In the genomic region with DNA sequence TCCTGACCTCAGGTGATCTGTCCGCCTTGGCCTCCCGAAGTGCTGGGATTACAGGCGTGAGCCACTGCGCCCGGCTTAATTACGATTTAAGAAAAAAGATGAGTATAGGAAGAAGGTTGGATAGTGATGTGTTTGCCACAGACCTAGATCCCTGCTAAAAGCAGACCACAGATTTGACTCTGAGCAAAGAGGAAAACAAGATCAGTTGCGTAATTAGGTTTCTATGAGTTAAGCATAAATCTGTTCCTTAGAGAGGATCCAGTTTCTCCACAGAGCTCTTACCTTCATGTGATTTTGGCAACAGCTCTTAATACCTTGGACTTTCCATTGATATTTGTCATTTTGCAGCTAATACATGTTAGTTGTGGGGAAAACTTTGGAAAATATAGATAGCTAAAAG, we compare ENCODE assay signal across 31 cellular contexts. TPM values are rescaled to one million over a fixed set of nuclear protein-coding genes. Genes with fewer than 3 reads are reported as not detected.
"Had no signal": no experiment of that assay in that cellular context is flagged by ENCODE, and none has a peak within 500 bp of the region (broad histone marks: within the 10 kb centered on the region; RNA-seq: fewer than 3 reads in every experiment).

No MANE protein-coding gene starts in this region.

- H3K27ac Mint-ChIP-seq: activated naive CD4-positive, alpha-beta T cell treated with anti-CD3 and anti-CD28 coated beads, Interleukin-2, amount 10 ng/mL, durations not matched to agents 7 days and 5 days; activated naive CD8-positive, alpha-beta T cell treated with anti-CD3 and anti-CD28 coated beads, Interleukin-2, amount 10 ng/mL, durations not matched to agents 7 days and 5 days; immature natural killer cell; nephron progenitor cell; stimulated activated naive B cell treated with anti-CD40 and anti-IgM and Interleukin-4, amounts not matched to agents 10 μg/mL and 1 μg/mL and 100 μg/mL, for 72 hours; T-helper 2 cell treated with Interferon-gamma antibody and Interleukin-4, amounts not matched to agents 5 μg/mL and 100 μg/mL, for 36 hours had no signal

- H3K4me3 ChIP-seq: heart left ventricle, prostate gland, sigmoid colon, smooth muscle cell, suprapubic skin, tibial artery had no signal

- H3K9me3 Mint-ChIP-seq: activated naive CD4-positive, alpha-beta T cell treated with anti-CD3 and anti-CD28 coated beads, Interleukin-2, amount 10 ng/mL, durations not matched to agents 7 days and 5 days; immature natural killer cell; naive B cell; nephron progenitor cell; stimulated activated naive B cell treated with anti-CD40 and anti-IgM and Interleukin-4, amounts not matched to agents 10 μg/mL and 1 μg/mL and 100 μg/mL, for 72 hours; T-helper 2 cell treated with Interferon-gamma antibody and Interleukin-4, amounts not matched to agents 5 μg/mL and 100 μg/mL, for 36 hours had no signal

- DNase-seq: activated CD4-positive, alpha-beta T cell treated with anti-CD3 and anti-CD28 coated beads for 48 hours; activated CD4-positive, alpha-beta T cell treated with anti-CD3 and anti-CD28 coated beads, Interleukin-2, amount 50 U/mL, for 48 hours; activated CD8-positive, alpha-beta memory T cell treated with anti-CD3 and anti-CD28 coated beads for 24 hours; activated CD8-positive, alpha-beta memory T cell treated with anti-CD3 and anti-CD28 coated beads, Interleukin-2, amount 50 U/mL, for 4 hours; activated gamma-delta T cell; activated naive CD4-positive, alpha-beta T cell treated with anti-CD3 and anti-CD28 coated beads, Interleukin-2, amount 10 ng/mL, durations not matched to agents 7 days and 5 days; activated naive CD8-positive, alpha-beta T cell treated with anti-CD3 and anti-CD28 coated beads, Interleukin-2, amount 10 ng/mL, durations not matched to agents 7 days and 5 days; activated T-cell treated with anti-CD3 and anti-CD28 coated beads, Interleukin-2, amount 50 U/mL, for 1 hour; amygdala; central memory CD4-positive, alpha-beta T cell; foreskin fibroblast; heart left ventricle; hypothalamus; immature natural killer cell; kidney; left colon; mammary epithelial cell; naive B cell; nephron progenitor cell; retina; sigmoid colon; stimulated activated CD4-positive, alpha-beta T cell treated with anti-CD3 and anti-CD28 coated beads, Interleukin-1b, Interleukin-23, amount 100 ng/mL, for 48 hours; stimulated activated naive B cell treated with anti-CD40 and anti-IgM and Interleukin-4, amounts not matched to agents 10 μg/mL and 1 μg/mL and 100 μg/mL, for 72 hours; tibial artery had no signal

- H3K4me2 ChIP-seq: smooth muscle cell had no signal

- H3K4me1 ChIP-seq: heart left ventricle, prostate gland, sigmoid colon had no signal

- H3K27ac ChIP-seq: heart left ventricle, neutrophil, prostate gland, sigmoid colon, suprapubic skin, tibial artery had no signal

- H3K36me3 Mint-ChIP-seq: activated naive CD4-positive, alpha-beta T cell treated with anti-CD3 and anti-CD28 coated beads, Interleukin-2, amount 10 ng/mL, durations not matched to agents 7 days and 5 days; activated naive CD8-positive, alpha-beta T cell treated with anti-CD3 and anti-CD28 coated beads, Interleukin-2, amount 10 ng/mL, durations not matched to agents 7 days and 5 days; immature natural killer cell; naive B cell; stimulated activated naive B cell treated with anti-CD40 and anti-IgM and Interleukin-4, amounts not matched to agents 10 μg/mL and 1 μg/mL and 100 μg/mL, for 72 hours had no signal

- H3K4me3 Mint-ChIP-seq: activated naive CD4-positive, alpha-beta T cell treated with anti-CD3 and anti-CD28 coated beads, Interleukin-2, amount 10 ng/mL, durations not matched to agents 7 days and 5 days; activated naive CD8-positive, alpha-beta T cell treated with anti-CD3 and anti-CD28 coated beads, Interleukin-2, amount 10 ng/mL, durations not matched to agents 7 days and 5 days; immature natural killer cell; naive B cell; nephron progenitor cell; stimulated activated naive B cell treated with anti-CD40 and anti-IgM and Interleukin-4, amounts not matched to agents 10 μg/mL and 1 μg/mL and 100 μg/mL, for 72 hours; T-helper 2 cell treated with Interferon-gamma antibody and Interleukin-4, amounts not matched to agents 5 μg/mL and 100 μg/mL, for 36 hours had no signal

- H3K9me3 ChIP-seq: heart left ventricle, neutrophil, prostate gland, sigmoid colon, suprapubic skin, tibial artery had no signal

- H3K27me3 ChIP-seq: neutrophil, sigmoid colon, suprapubic skin had no signal

- ATAC-seq: esophagus mucosa; heart left ventricle; stimulated activated naive B cell treated with anti-CD40 and anti-IgM and Interleukin-4, amounts not matched to agents 10 μg/mL and 1 μg/mL and 100 μg/mL, for 72 hours had no signal

- H3K36me3 ChIP-seq: heart left ventricle, neutrophil, prostate gland, sigmoid colon, suprapubic skin, tibial artery had no signal

- H3K4me1 Mint-ChIP-seq: naive B cell had no signal

RNA-seq across cellular contexts. Expression of gene CDH1, which starts 31.1 kb away (rescaled TPM):
- total RNA-seq: osteocyte had no signal
